Comparison of ENCODE assay signal across 10 cellular contexts in the genomic region with DNA sequence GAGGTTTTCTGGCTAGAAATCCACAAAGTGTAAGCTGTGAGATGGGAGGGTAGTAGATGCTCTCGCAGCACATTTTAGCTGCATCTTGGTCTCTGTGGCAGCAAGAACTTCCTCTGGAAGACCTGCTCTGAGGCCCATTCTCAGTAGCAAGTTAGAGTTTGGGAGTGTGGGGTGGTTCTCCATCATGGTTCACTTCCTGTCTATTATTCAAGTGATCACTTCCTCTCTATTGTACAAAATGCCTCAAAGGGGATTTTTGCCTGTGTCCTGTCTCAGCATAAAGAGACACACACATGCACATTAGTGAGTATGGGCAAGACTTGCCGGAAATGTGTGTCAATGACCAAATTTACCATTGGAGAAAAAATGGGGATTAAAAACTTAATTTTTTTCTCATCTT. TPM values are rescaled to one million over a fixed set of nuclear protein-coding genes. Genes with fewer than 3 reads are reported as not detected.
DNase-seq lines count a peak whose midpoint lies in the region; ATAC-seq and TF ChIP-seq lines count a peak whose summit lies in the region.
"Had no signal": no experiment of that assay in that cellular context is flagged by ENCODE, and none has a peak within 500 bp of the region (broad histone marks: within the 10 kb centered on the region; RNA-seq: fewer than 3 reads in every experiment).

No MANE protein-coding gene starts in this region.

- DNase-seq in GM13976 (ENCODE audit: low spot score), result peak; percentile 68
- peak; percentile 17 for DNase-seq in activated T-helper 1 cell treated with anti-CD3 and anti-CD28 coated beads, Interleukin-12 subunit alpha, Interleukin-12 subunit beta, Interleukin-2, Interleukin-4 antibody, amounts not matched to agents 30 ng/mL and 10 ng/mL and 1 ng/mL, durations not matched to agents 14 hours and 24 hours and 36 hours (ENCODE audit: low spot score)
- no peak for DNase-seq in ACHN
- no peak for DNase-seq in ascending aorta (ENCODE audit: low spot score in 2 of 2)
- no peak for DNase-seq in thyroid gland
- no peak for DNase-seq in NCI-H2029 treated with DMSO at 0.1 percent for 48 hours (lab: John Stamatoyannopoulos, UW)
- DNase-seq: foreskin fibroblast had no signal

- H3K4me3 Mint-ChIP-seq in activated T-helper 1 cell treated with anti-CD3 and anti-CD28 coated beads, Interleukin-12 subunit alpha, Interleukin-12 subunit beta, Interleukin-2, Interleukin-4 antibody, amounts not matched to agents 30 ng/mL and 10 ng/mL and 1 ng/mL, durations not matched to agents 14 hours and 24 hours and 36 hours, result peak overlapping the region; percentile 19

- H3K27me3 Mint-ChIP-seq in activated T-helper 1 cell treated with anti-CD3 and anti-CD28 coated beads, Interleukin-12 subunit alpha, Interleukin-12 subunit beta, Interleukin-2, Interleukin-4 antibody, amounts not matched to agents 30 ng/mL and 10 ng/mL and 1 ng/mL, durations not matched to agents 14 hours and 24 hours and 36 hours (ENCODE audit: insufficient read depth), result no peaks in the 10 kb centered on the region

- TF ChIP-seq POLR2A in thyroid gland (IDR thresholded peaks at IDR 0.05), result no peak

- H3K4me1 Mint-ChIP-seq in activated T-helper 1 cell treated with anti-CD3 and anti-CD28 coated beads, Interleukin-12 subunit alpha, Interleukin-12 subunit beta, Interleukin-2, Interleukin-4 antibody, amounts not matched to agents 30 ng/mL and 10 ng/mL and 1 ng/mL, durations not matched to agents 14 hours and 24 hours and 36 hours (ENCODE audit: low read depth), result peaks cover 45% of the 10 kb centered on the region

- WGBS in thyroid gland, 2 donors, result 85 to 91% methylated on average over 2 of the region's 2 CpGs

- H3K9me3 ChIP-seq in ascending aorta (no peaks in the 10 kb centered on the region), thyroid gland (no peaks in the 10 kb centered on the region)
- H3K9me3 ChIP-seq: neutrophil had no signal

- peaks cover 29% of the 10 kb centered on the region for H3K9me3 Mint-ChIP-seq in activated T-helper 1 cell treated with anti-CD3 and anti-CD28 coated beads, Interleukin-12 subunit alpha, Interleukin-12 subunit beta, Interleukin-2, Interleukin-4 antibody, amounts not matched to agents 30 ng/mL and 10 ng/mL and 1 ng/mL, durations not matched to agents 14 hours and 24 hours and 36 hours

- peak overlapping the region in 1 of 2 donors; percentile 46 for H3K27ac ChIP-seq in ascending aorta
- no peak overlapping the region for H3K27ac ChIP-seq in thyroid gland
- H3K27ac ChIP-seq: neutrophil had no signal

- H3K4me1 ChIP-seq in ascending aorta, result peaks cover 3 to 10% of the 10 kb centered on the region in 2 donors
- no peaks in the 10 kb centered on the region for H3K4me1 ChIP-seq in thyroid gland

- in situ Hi-C loops in GM13976 (cut with MboI; ENCODE audit: low sequenced_read_pairs, unreplicated experiment) (no loop called here), ACHN (cut with HindIII; ENCODE audit: low pct_ligation_motif_present, low pct_unique_long_range_greater_than_20kb, low sequenced_read_pairs) (no loop called here)

- peaks cover 20% of the 10 kb centered on the region for H3K36me3 Mint-ChIP-seq in activated T-helper 1 cell treated with anti-CD3 and anti-CD28 coated beads, Interleukin-12 subunit alpha, Interleukin-12 subunit beta, Interleukin-2, Interleukin-4 antibody, amounts not matched to agents 30 ng/mL and 10 ng/mL and 1 ng/mL, durations not matched to agents 14 hours and 24 hours and 36 hours (ENCODE audit: low read depth)

- intact Hi-C loops in activated T-helper 1 cell treated with anti-CD3 and anti-CD28 coated beads, Interleukin-12 subunit alpha, Interleukin-12 subunit beta, Interleukin-2, Interleukin-4 antibody, amounts not matched to agents 30 ng/mL and 10 ng/mL and 1 ng/mL, durations not matched to agents 14 hours and 24 hours and 36 hours (cut with micrococcal nuclease), result loop anchor here (1.0 to 5.0 kb wide), 3 partner anchors 42 to 634 kb away; a partner anchor contains a TSS
- intact Hi-C loops in ascending aorta (cut with DNase I) (loop anchor here (5.0 kb wide), 1 partner anchor 224 kb away; no protein-coding TSS in a partner anchor), thyroid gland (cut with DNase I) (no loop called here)

- peak; percentile 98 for ATAC-seq in GM19463 (IDR thresholded peaks at IDR 0.05; ENCODE audit: unreplicated experiment)
- peak; percentile 82 for ATAC-seq in HG03108 (IDR thresholded peaks at IDR 0.05; ENCODE audit: unreplicated experiment)

- no peak overlapping the region for H3K4me3 ChIP-seq in ascending aorta
- no peak overlapping the region for H3K4me3 ChIP-seq in thyroid gland (replicated peaks in 1 of 3)

- no peaks in the 10 kb centered on the region for H3K27me3 ChIP-seq in ascending aorta
- H3K27me3 ChIP-seq in thyroid gland, result no peaks in the 10 kb centered on the region
- H3K27me3 ChIP-seq: neutrophil had no signal

- TF ChIP-seq CTCF in GM13976 (IDR thresholded peaks at IDR 0.05; ENCODE audit: borderline replicate concordance, control extremely low read depth, extremely low read depth, insufficient read depth, missing control alignments) (no peak), ascending aorta (IDR thresholded peaks at IDR 0.05) (no peak), thyroid gland (IDR thresholded peaks at IDR 0.05) (no peak)

- H3K36me3 ChIP-seq in ascending aorta (no peaks in the 10 kb centered on the region), thyroid gland (no peaks in the 10 kb centered on the region)
- H3K36me3 ChIP-seq: neutrophil had no signal

- peak overlapping the region; percentile 90 for H3K27ac Mint-ChIP-seq in activated T-helper 1 cell treated with anti-CD3 and anti-CD28 coated beads, Interleukin-12 subunit alpha, Interleukin-12 subunit beta, Interleukin-2, Interleukin-4 antibody, amounts not matched to agents 30 ng/mL and 10 ng/mL and 1 ng/mL, durations not matched to agents 14 hours and 24 hours and 36 hours

RNA-seq across cellular contexts. Expression of a gene that starts 42.5 kb away (rescaled TPM):
- 32.8 and 34.7 TPM in 2 replicates for total RNA-seq in activated T-helper 1 cell treated with anti-CD3 and anti-CD28 coated beads, Interleukin-12 subunit alpha, Interleukin-12 subunit beta, Interleukin-2, Interleukin-4 antibody, amounts not matched to agents 30 ng/mL and 10 ng/mL and 1 ng/mL, durations not matched to agents 14 hours and 24 hours and 36 hours
- total RNA-seq in ascending aorta, result 5.6 TPM
- total RNA-seq in thyroid gland, result 10 to 100 TPM; 28.7 to 38.5 (median 31.2) TPM

Comparison
In these comparisons a context has a peak if more than half of its experiments do, and no peak if none do; other contexts are left out.
1. DNase-seq: peak in GM13976 (single experiment) and activated T-helper 1 cell treated with anti-CD3 and anti-CD28 coated beads, Interleukin-12 subunit alpha, Interleukin-12 subunit beta, Interleukin-2, Interleukin-4 antibody, amounts not matched to agents 30 ng/mL and 10 ng/mL and 1 ng/mL, durations not matched to agents 14 hours and 24 hours and 36 hours (single experiment); none in ACHN (single experiment), ascending aorta (0 of 2), thyroid gland (0 of 2) and NCI-H2029 treated with DMSO at 0.1 percent for 48 hours (single experiment).